Comparison of ENCODE assay signal across 8 cellular contexts in genomic region chrX:72181178-72182125, GRCh38. TPM values are rescaled to one million over a fixed set of nuclear protein-coding genes. Genes with fewer than 3 reads are reported as not detected.
DNase-seq lines count a peak whose midpoint lies in the region; ATAC-seq and TF ChIP-seq lines count a peak whose summit lies in the region.

Gene PIN4, plus strand, starts transcription at chrX:72181757. Its CDS starts 29 bp downstream, at chrX:72181786.

- ATAC-seq in GM19438 (IDR thresholded peaks at IDR 0.05; ENCODE audit: low read depth, unreplicated experiment) (peak; percentile 92), HG03571 (IDR thresholded peaks at IDR 0.05; ENCODE audit: unreplicated experiment) (peak; percentile 96), right lobe of liver (peak; percentile 97 to 99 (median 98))

- peaks cover 0 to 4% of the 10 kb centered on the region in 2 donors for H3K36me3 Mint-ChIP-seq in CD14-positive monocyte

- TF ChIP-seq CTCF in CD14-positive monocyte (IDR thresholded peaks at IDR 0.05) (no peak), right lobe of liver (IDR thresholded peaks at IDR 0.05) (no peak)

- H3K4me1 Mint-ChIP-seq in CD14-positive monocyte = peaks cover 2% of the 10 kb centered on the region

- H3K9ac ChIP-seq in duodenal mucosa (ENCODE audit: low read depth in 1 of 2, low read length in 2 of 2) = peak within 1 kb of the TSS; percentile 69

- H3K36me3 ChIP-seq in duodenal mucosa (ENCODE audit: control insufficient read depth in 1 of 2, insufficient read depth in 2 of 2, low read length in 2 of 2) (no peaks in the 10 kb centered on the region), right lobe of liver (no peaks in the 10 kb centered on the region)

- peak within 1 kb of the TSS; percentile 91 to 92 for H3K4me3 ChIP-seq in duodenal mucosa (ENCODE audit: low read depth in 1 of 2, low read length in 2 of 2)
- peak within 1 kb of the TSS; percentile 41 to 72 (median 67) for H3K4me3 ChIP-seq in right lobe of liver

- H3K27me3 ChIP-seq in duodenal mucosa (ENCODE audit: control insufficient read depth in 1 of 2, insufficient read depth in 2 of 2, low read length in 2 of 2) (no peaks in the 10 kb centered on the region), right lobe of liver (no peaks in the 10 kb centered on the region)

- H3K27ac ChIP-seq in duodenal mucosa (ENCODE audit: low read depth, low read length) = peak within 1 kb of the TSS; percentile 73
- H3K27ac ChIP-seq in right lobe of liver = peak within 1 kb of the TSS in 2 of 3 donors; percentile 45 to 59

- H3K9me3 ChIP-seq in duodenal mucosa (ENCODE audit: control insufficient read depth in 1 of 2, low read length in 2 of 2) = no peaks in the 10 kb centered on the region
- no peaks in the 10 kb centered on the region for H3K9me3 ChIP-seq in right lobe of liver

- peaks cover 0 to 6% (median 2%) of the 10 kb centered on the region in 7 donors for H3K9me3 Mint-ChIP-seq in CD14-positive monocyte

- peaks cover 0 to 5% (median 0%) of the 10 kb centered on the region in 3 donors for H3K27me3 Mint-ChIP-seq in CD14-positive monocyte (ENCODE audit: low read depth in 3 of 3)

- H3K4me3 Mint-ChIP-seq in CD14-positive monocyte = no peak within 1 kb of the TSS

- WGBS in right lobe of liver (ENCODE audit: insufficient coverage, low coverage, low lambda C conversion rate, missing lambda C conversion rate) = 19% methylated on average over 46 of the region's 46 CpGs

- intact Hi-C loops in CD14-positive monocyte (cut with micrococcal nuclease) (loop anchor here in 1 of 2 donors (10.0 kb wide), 1 partner anchor 47 kb away; the partner anchor contains the start of gene RTL5), right lobe of liver (cut with DNase I) (no loop called here)

- peaks cover 10 to 13% of the 10 kb centered on the region in 2 donors for H3K4me1 ChIP-seq in duodenal mucosa (ENCODE audit: control insufficient read depth in 1 of 2, insufficient read depth in 2 of 2, low read length in 2 of 2)
- H3K4me1 ChIP-seq in right lobe of liver = peaks cover 0 to 4% (median 0%) of the 10 kb centered on the region in 4 donors

- TF ChIP-seq POLR2A in right lobe of liver (IDR thresholded peaks at IDR 0.05) = peak; percentile 27

- DNase-seq in CD14-positive monocyte (ENCODE audit: low spot score) (peak; percentile 90), NCI-H774 (lab: John Stamatoyannopoulos, UW) (peak; percentile 92), right lobe of liver (peak; percentile 82 to 91 (median 90))
- peak; percentile 74 to 80 for DNase-seq in activated CD4-positive, alpha-beta T cell treated with anti-CD3 and anti-CD28 coated beads, Interleukin-2, amount 50 U/mL, for 4 hours
- peak; percentile 67 to 83 for DNase-seq in stimulated activated CD4-positive, alpha-beta T cell treated with anti-CD3 and anti-CD28 coated beads, Interleukin-4, amount 100 ng/mL, for 4 hours

- H3K27ac Mint-ChIP-seq in CD14-positive monocyte = no peak within 1 kb of the TSS

RNA-seq across cellular contexts. Expression of gene PIN4, which starts in this region (rescaled TPM):
- polyA plus RNA-seq in CD14-positive monocyte = 10 to 100 TPM; 16.7 to 20.8 TPM
- 1 to 10 TPM; 6.1 to 9.3 (median 8.1) TPM for total RNA-seq in right lobe of liver

Comparison
In these comparisons a context has a peak if more than half of its experiments do, and no peak if none do; other contexts are left out.
1. Peak in every context shown above with its lines: DNase-seq, ATAC-seq, H3K4me3 ChIP-seq and H3K27ac ChIP-seq.